ENCODE assay signal across 28 cellular contexts in genomic region chr11:7547687-7548086, GRCh38. TPM values are rescaled to one million over a fixed set of nuclear protein-coding genes. Genes with fewer than 3 reads are reported as not detected.
"Had no signal": no experiment of that assay in that cellular context is flagged by ENCODE, and none has a peak within 500 bp of the region (broad histone marks: within the 10 kb centered on the region; RNA-seq: fewer than 3 reads in every experiment).

No MANE protein-coding gene starts in this region.

- DNase-seq: activated CD4-positive, alpha-beta T cell treated with anti-CD3 and anti-CD28 coated beads for 48 hours; activated CD4-positive, alpha-beta T cell treated with anti-CD3 and anti-CD28 coated beads, Interleukin-2, amount 50 U/mL, for 48 hours; activated CD8-positive, alpha-beta memory T cell treated with anti-CD3 and anti-CD28 coated beads, Interleukin-2, amount 50 U/mL, for 4 hours; activated gamma-delta T cell treated with Interleukin-2 at 50 U/mL for 16 hours; activated T-cell treated with anti-CD3 and anti-CD28 coated beads, Interleukin-2, amount 50 U/mL, for 1 hour; anterior cingulate cortex; endodermal cell; foreskin keratinocyte; left ventricle myocardium superior; naive B cell; nucleus accumbens; pancreas; sigmoid colon; stimulated activated CD4-positive, alpha-beta T cell treated with anti-CD3 and anti-CD28 coated beads, Interleukin-1b, Interleukin-23, amount 100 ng/mL, for 48 hours; stimulated activated naive CD4-positive, alpha-beta T cell; T-helper 9 cell; testis; transverse colon had no signal

- H3K27me3 ChIP-seq: esophagus muscularis mucosa, foreskin keratinocyte, pancreas, sigmoid colon, testis, transverse colon had no signal

- H3K27me3 Mint-ChIP-seq: activated naive CD4-positive, alpha-beta T cell treated with anti-CD3 and anti-CD28 coated beads, Interleukin-2, amount 50 U/mL, for 24 hours; dendritic cell treated with granulocyte-macrophage colony-stimulating factor and Interleukin-4, amounts not matched to agents 40 ng/mL and 50 ng/mL, for 4 days; naive B cell had no signal

- H3K27ac ChIP-seq: esophagus muscularis mucosa, pancreas, sigmoid colon, testis, transverse colon, VCaP had no signal

- H3K4me3 Mint-ChIP-seq: activated naive CD4-positive, alpha-beta T cell treated with anti-CD3 and anti-CD28 coated beads, Interleukin-2, amount 50 U/mL, for 24 hours; central memory CD8-positive, alpha-beta T cell; dendritic cell treated with granulocyte-macrophage colony-stimulating factor and Interleukin-4, amounts not matched to agents 40 ng/mL and 50 ng/mL, for 4 days; endodermal cell; T-helper 1 cell treated with Interleukin-12 subunit alpha and Interleukin-12 subunit beta and Interleukin-4 antibody, amounts not matched to agents 30 μg/mL and 1 μg/mL, for 36 hours had no signal

- H3K36me3 ChIP-seq: pancreas, prostate gland, sigmoid colon, transverse colon had no signal

- H3K4me1 Mint-ChIP-seq: central memory CD8-positive, alpha-beta T cell had no signal

- H3K9me3 ChIP-seq: esophagus muscularis mucosa, pancreas, prostate gland, sigmoid colon, testis, transverse colon had no signal

- H3K4me1 ChIP-seq: esophagus muscularis mucosa, pancreas, prostate gland, sigmoid colon, testis had no signal

- H3K9me3 Mint-ChIP-seq: activated naive CD4-positive, alpha-beta T cell treated with anti-CD3 and anti-CD28 coated beads, Interleukin-2, amount 50 U/mL, for 24 hours; central memory CD8-positive, alpha-beta T cell; dendritic cell treated with granulocyte-macrophage colony-stimulating factor and Interleukin-4, amounts not matched to agents 40 ng/mL and 50 ng/mL, for 4 days; endodermal cell; naive B cell; T-helper 1 cell treated with Interleukin-12 subunit alpha and Interleukin-12 subunit beta and Interleukin-4 antibody, amounts not matched to agents 30 μg/mL and 1 μg/mL, for 36 hours had no signal

- H3K27ac Mint-ChIP-seq: activated naive CD4-positive, alpha-beta T cell treated with anti-CD3 and anti-CD28 coated beads, Interleukin-2, amount 50 U/mL, for 24 hours; dendritic cell treated with granulocyte-macrophage colony-stimulating factor and Interleukin-4, amounts not matched to agents 40 ng/mL and 50 ng/mL, for 4 days; endodermal cell; T-helper 1 cell treated with Interleukin-12 subunit alpha and Interleukin-12 subunit beta and Interleukin-4 antibody, amounts not matched to agents 30 μg/mL and 1 μg/mL, for 36 hours had no signal

- ATAC-seq: activated CD4-positive, CD25-positive, alpha-beta regulatory T cell treated with anti-CD3 and anti-CD28 coated beads, Interleukin-2, amount 50 U/mL, for 24 hours; foreskin keratinocyte; left ventricle myocardium superior; pancreas had no signal

- H3K4me2 ChIP-seq: smooth muscle cell had no signal

- H3K4me3 ChIP-seq: esophagus muscularis mucosa, pancreas, prostate gland, sigmoid colon, smooth muscle cell, testis, transverse colon had no signal

RNA-seq across cellular contexts. Expression of gene PPFIBP2, which starts 33.9 kb away (rescaled TPM):
- polyA plus RNA-seq: neural cell had no signal
